ENCODE assay signal across 10 cellular contexts in the genomic region with DNA sequence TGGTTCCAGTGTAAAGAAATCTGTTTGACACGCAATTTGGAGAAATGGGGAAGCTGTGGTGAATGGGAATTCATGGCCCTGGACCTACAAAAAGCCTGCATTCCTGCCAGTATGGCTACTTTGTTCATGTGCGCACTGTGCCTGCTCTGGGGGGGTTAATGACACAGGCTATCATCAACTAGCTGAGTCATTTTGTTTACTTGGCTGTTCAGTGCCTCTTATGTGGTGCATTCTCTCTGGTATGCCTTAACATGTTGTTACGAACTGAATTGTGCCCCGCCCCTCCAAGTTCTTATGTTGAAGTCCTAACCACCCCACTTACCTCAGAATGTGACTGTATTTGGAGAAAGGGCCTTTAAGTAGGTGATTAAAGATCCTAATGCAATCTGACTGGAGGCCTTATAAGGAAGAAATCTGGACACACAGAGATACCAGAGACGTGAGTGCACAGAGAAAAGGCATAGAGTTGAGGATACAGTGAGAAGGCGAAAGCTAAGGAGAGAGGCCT. TPM values are rescaled to one million over a fixed set of nuclear protein-coding genes. Genes with fewer than 3 reads are reported as not detected.
A peak's percentile ranks its signal among the peaks of the same experiment; 100 is the strongest.
DNase-seq lines count a peak whose midpoint lies in the region; ATAC-seq, FAIRE-seq and TF ChIP-seq lines count a peak whose summit lies in the region.
"Had no signal": no experiment of that assay in that cellular context is flagged by ENCODE, and none has a peak within 500 bp of the region (broad histone marks: within the 10 kb centered on the region; RNA-seq: fewer than 3 reads in every experiment).

No MANE protein-coding gene starts in this region.

- H3K9me3 ChIP-seq in mucosa of descending colon: no peaks in the 10 kb centered on the region

- DNase-seq in Daoy (ENCODE audit: low read depth) (peak; percentile 88), NCI-H2029 (lab: John Stamatoyannopoulos, UW) (peak; percentile 95), astrocyte of the hippocampus (ENCODE audit: low read depth, low spot score) (peak; percentile 96), mucosa of descending colon (peak in 1 of 3 donors; percentile 17), GM12891 (ENCODE audit: insufficient read length, low spot score) (no peak), mesenteric fat pad (ENCODE audit: low spot score) (no peak), GOT3 (lab: John Stamatoyannopoulos, UW) (no peak)
- DNase-seq: activated CD4-positive, alpha-beta memory T cell treated with anti-CD3 and anti-CD28 coated beads for 36 hours; stimulated activated CD4-positive, alpha-beta T cell treated with anti-CD3 and anti-CD28 coated beads, Interleukin-12 subunit alpha, Interleukin-12 subunit beta, amount 100 ng/mL, for 4 hours had no signal

- FAIRE-seq in GM12891 (lab: Jason Lieb, UNC): no peak

- intact Hi-C loops in mucosa of descending colon (cut with DNase I, micrococcal nuclease): no loop called here

- no peaks in the 10 kb centered on the region for H3K36me3 ChIP-seq in mucosa of descending colon (ENCODE audit: low read depth)

- TF ChIP-seq POLR2A in GM12891 (IDR thresholded peaks at IDR 0.05; ENCODE audit: low read depth, low read length): no peak

- peak; percentile 59 for ATAC-seq in mucosa of descending colon
- no peak for ATAC-seq in HG02623 (IDR thresholded peaks at IDR 0.05; ENCODE audit: unreplicated experiment)

- peaks cover 5% of the 10 kb centered on the region for H3K4me1 ChIP-seq in mucosa of descending colon (ENCODE audit: low read depth)

- no peak overlapping the region for H3K4me3 ChIP-seq in mucosa of descending colon

- no peak for TF ChIP-seq CTCF in mucosa of descending colon (IDR thresholded peaks at IDR 0.05)

TF ChIP-seq in GM12891, 5 proteins besides CTCF, POLR2A, EP300 and RAD21:
- TF ChIP-seq POLR2AphosphoS5 (IDR thresholded peaks at IDR 0.05; ENCODE audit: low read depth, low read length): no peak
- no peak for TF ChIP-seq POU2F2 (IDR thresholded peaks at IDR 0.05; ENCODE audit: low read depth, low read length)
- no peak for TF ChIP-seq PAX5 (IDR thresholded peaks at IDR 0.05; ENCODE audit: insufficient read depth, low read length, severe bottlenecking)
- no peak for TF ChIP-seq SPI1 (IDR thresholded peaks at IDR 0.05; ENCODE audit: low read depth, low read length)
- no peak for TF ChIP-seq TAF1 (IDR thresholded peaks at IDR 0.05; ENCODE audit: low read depth, low read length)

RNA-seq across cellular contexts. Expression of gene UBAP1, which starts 20.4 kb away (rescaled TPM):
- 15.5 and 23.5 TPM in 2 replicates for total RNA-seq in Daoy (2014; rRNA removed; shearing (Covaris generic))
- total RNA-seq in mucosa of descending colon (10 to 100 TPM; 33.7 to 53.1 (median 38.2) TPM), mesenteric fat pad (56.0 TPM)
- 23.7 TPM for polyA plus RNA-seq in GM12891 (2012; ENCODE audit: low read depth, missing spikeins)

RNA-seq across cellular contexts. Expression of gene DCAF12, which starts 31.9 kb away (rescaled TPM):
- total RNA-seq in Daoy (2014; rRNA removed; shearing (Covaris generic)): 22.5 and 29.1 TPM in 2 replicates
- total RNA-seq in mucosa of descending colon (10 to 100 TPM; 28.7 to 43.0 (median 34.0) TPM), mesenteric fat pad (32.3 TPM)
- polyA plus RNA-seq in GM12891 (2012; ENCODE audit: low read depth, missing spikeins): 13.8 TPM

Comparison
In these comparisons a context has a peak if more than half of its experiments do, and no peak if none do; other contexts are left out.
1. DNase-seq: peak in Daoy (single experiment), NCI-H2029 (single experiment) and astrocyte of the hippocampus (single experiment); none in GM12891 (single experiment), mesenteric fat pad (single experiment) and GOT3 (single experiment).